16 cellular contexts compared by ENCODE assay signal in genomic region chr1:19330449-19331135, GRCh38. TPM values are rescaled to one million over a fixed set of nuclear protein-coding genes. Genes with fewer than 3 reads are reported as not detected.
A peak's percentile ranks its signal among the peaks of the same experiment; 100 is the strongest.
DNase-seq lines count a peak whose midpoint lies in the region; ATAC-seq, FAIRE-seq and TF ChIP-seq lines count a peak whose summit lies in the region.
"Had no signal": no experiment of that assay in that cellular context is flagged by ENCODE, and none has a peak within 500 bp of the region (broad histone marks: within the 10 kb centered on the region; RNA-seq: fewer than 3 reads in every experiment).

No MANE protein-coding gene starts in this region.

- H3K9me3 ChIP-seq in A549 (no peaks in the 10 kb centered on the region), K562 (replicated peaks; ENCODE audit: control insufficient read depth, insufficient read depth, low read depth, low read length) (no peaks in the 10 kb centered on the region), mucosa of descending colon (no peaks in the 10 kb centered on the region)
- H3K9me3 ChIP-seq: BLaER1 treated with 17β-estradiol and CSF1 and Interleukin-3, amounts not matched to agents 10 nM and 100 nM had no signal

- no peak for ATAC-seq in A549
- no peak for ATAC-seq in K562
- peak; percentile 70 for ATAC-seq in mucosa of descending colon

- H3K36me3 ChIP-seq in K562 (ENCODE audit: control insufficient read depth, insufficient read depth, low read length): peaks cover 36% of the 10 kb centered on the region; the same call in 2 of the 3 replicates
- H3K36me3 ChIP-seq in mucosa of descending colon (ENCODE audit: low read depth): no peaks in the 10 kb centered on the region

- H2AFZ ChIP-seq in K562 (ENCODE audit: low read depth, low read length): no peak overlapping the region

- DNase-seq in A549 (ENCODE audit: low read depth in 1 of 2, low spot score in 1 of 2) (no peak), NCI-H2171 (lab: John Stamatoyannopoulos, UW) (peak; percentile 55), K562 (ENCODE audit: extremely low read depth in 1 of 4, low spot score in 3 of 4) (no peak), mucosa of descending colon (no peak), caudate nucleus (lab: John Stamatoyannopoulos, UW) (no peak), HEK293T (ENCODE audit: extremely low spot score) (no peak), COR-L47 (lab: John Stamatoyannopoulos, UW) (no peak)
- DNase-seq: GF-D8, NCI-H1105 treated with DMSO at 0.1 percent for 48 hours, NCI-H1694 treated with DMSO at 0.1 percent for 48 hours, NCI-H526 treated with DMSO at 0.1 percent for 48 hours, SHP77 had no signal

- peaks cover 10% of the 10 kb centered on the region for H3K9me1 ChIP-seq in K562 (ENCODE audit: control insufficient read depth, insufficient read depth, low read length)

- FAIRE-seq in A549 (lab: Jason Lieb, UNC): no peak
- FAIRE-seq in K562 (lab: Jason Lieb, UNC): no peak
- FAIRE-seq: A204.1, GM12892, H1 had no signal

- no peak for TF ChIP-seq EP300 in A549 (IDR thresholded peaks at IDR 0.05)
- TF ChIP-seq EP300 in K562 (IDR thresholded peaks at IDR 0.05; ENCODE audit: low read length): no peak

- H3K4me3 ChIP-seq in A549: no peak overlapping the region
- H3K4me3 ChIP-seq in K562: no peak overlapping the region
- H3K4me3 ChIP-seq in mucosa of descending colon: no peak overlapping the region
- H3K4me3 ChIP-seq: BLaER1 treated with 17β-estradiol and CSF1 and Interleukin-3, amounts not matched to agents 10 nM and 100 nM had no signal

- H3K4me1 ChIP-seq in A549: no peaks in the 10 kb centered on the region
- peaks cover 7 to 28% of the 10 kb centered on the region in 2 experiments for H3K4me1 ChIP-seq in K562 (replicated peaks in 1 of 2; ENCODE audit: control insufficient read depth in 2 of 2, insufficient read depth in 2 of 2, low read length in 2 of 2)
- H3K4me1 ChIP-seq in mucosa of descending colon (ENCODE audit: low read depth): no peaks in the 10 kb centered on the region

- peaks cover 19% of the 10 kb centered on the region for H4K20me1 ChIP-seq in K562 (replicated peaks; ENCODE audit: control insufficient read depth, insufficient read depth, low read length)

- no peaks in the 10 kb centered on the region for H3K79me2 ChIP-seq in K562 (ENCODE audit: control insufficient read depth, insufficient read depth, low read length)

- TF ChIP-seq POLR2A in A549 (IDR thresholded peaks at IDR 0.05; ENCODE audit: low read length) (no peak), K562 (conservative IDR thresholded peaks at IDR 0.05) (no peak)

- H3K4me2 ChIP-seq in A549 (no peak overlapping the region), K562 (ENCODE audit: insufficient read depth, low read length) (no peak overlapping the region)
- H3K4me2 ChIP-seq: BLaER1 treated with 17β-estradiol and CSF1 and Interleukin-3, amounts not matched to agents 10 nM and 100 nM had no signal

- no TSS peak for BruUV-seq in K562 (replicated peaks; lab: Mats Ljungman, UMichigan)

- no peak overlapping the region for H3K27ac ChIP-seq in A549
- no peak overlapping the region for H3K27ac ChIP-seq in K562 (ENCODE audit: extremely low read depth, low read depth, low read length)
- H3K27ac ChIP-seq in caudate nucleus (ENCODE audit: low read depth, low read length): no peak overlapping the region
- H3K27ac ChIP-seq: BLaER1 treated with 17β-estradiol and CSF1 and Interleukin-3, amounts not matched to agents 10 nM and 100 nM had no signal

- no peak for TF ChIP-seq RAD21 in A549 (conservative IDR thresholded peaks at IDR 0.05 in 1 of 2, IDR thresholded peaks at IDR 0.05 in 1 of 2)
- TF ChIP-seq RAD21 in K562 (CRISPR knock-in tag; conservative IDR thresholded peaks at IDR 0.05 in 1 of 2, IDR thresholded peaks at IDR 0.05 in 1 of 2): no peak

- intact Hi-C loops in K562 (cut with micrococcal nuclease) (no loop called here), mucosa of descending colon (cut with DNase I, micrococcal nuclease) (no loop called here)

- H3K9ac ChIP-seq in K562 (ENCODE audit: insufficient read depth in 1 of 2, low read depth in 2 of 2, low read length in 2 of 2): peak overlapping the region in 1 of 2 experiments; percentile 19; a peak in 1 of 4 replicates
- H3K9ac ChIP-seq: BLaER1 treated with 17β-estradiol and CSF1 and Interleukin-3, amounts not matched to agents 10 nM and 100 nM had no signal

- in situ Hi-C loops in K562 (cut with MboI): no loop called here

- 89% methylated on average over 7 of the region's 14 CpGs for WGBS in A549 (ENCODE audit: missing lambda C conversion rate)
- WGBS in K562 (ENCODE audit: insufficient coverage, low coverage, missing lambda C conversion rate): 88% methylated on average over 14 of the region's 14 CpGs

- no peak for TF ChIP-seq CTCF in A549 (IDR thresholded peaks at IDR 0.05)
- TF ChIP-seq CTCF in K562 (IDR thresholded peaks at IDR 0.05 in 2 of 3, conservative IDR thresholded peaks at IDR 0.05 in 1 of 3; ENCODE audit: insufficient read depth in 2 of 3, low read depth in 1 of 3, low read length in 3 of 3): no peak
- no peak for TF ChIP-seq CTCF in mucosa of descending colon (IDR thresholded peaks at IDR 0.05)

- POLR2A ChIA-PET in A549 (lab: Yijun Ruan, JAX): interaction anchor here (0.6 kb wide), 1 partner anchor 66 kb away, joined by 7 read pairs; no protein-coding TSS in a partner anchor
- POLR2A ChIA-PET in K562 (lab: Yijun Ruan, JAX): interaction anchor here (0.6 to 4.7 kb wide), 8 partner anchors 9 to 585 kb away, joined by 3 to 21 read pairs (median 3); partner anchors contain the start of genes AKR7A2 and SLC66A1
- POLR2A ChIA-PET in HEK293T (lab: Yijun Ruan, JAX): no interaction called here

- no peaks in the 10 kb centered on the region for H3K27me3 ChIP-seq in K562 (ENCODE audit: control insufficient read depth in 2 of 2, insufficient read depth in 2 of 2, low read length in 2 of 2)
- H3K27me3 ChIP-seq: BLaER1 treated with 17β-estradiol and CSF1 and Interleukin-3, amounts not matched to agents 10 nM and 100 nM had no signal

- CTCF ChIA-PET in A549 (lab: Yijun Ruan, JAX): interaction anchor here (1.2 to 1.5 kb wide), 4 partner anchors 9 to 320 kb away, joined by 3 to 6 read pairs (median 4); no protein-coding TSS in a partner anchor
- CTCF ChIA-PET in K562 (lab: Yijun Ruan, JAX; ENCODE audit: low intra/inter-chr PET ratio): no interaction called here
- CTCF ChIA-PET in HEK293T (lab: Yijun Ruan, JAX): no interaction called here

RNA-seq across cellular contexts. Expression of gene SLC66A1, which starts 18.5 kb away (rescaled TPM):
- polyA plus RNA-seq in A549 (2011; rRNA removed) (5.6 and 8.1 TPM in 2 replicates), A549 (2017; fragmentation: RNase III; extraction: RNeasy Plus Mini Kit Qiagen cat#74134 plus additional on column Dnase treatment) (11.1 to 12.8 TPM (median 12.6 TPM) in 3 replicates), K562 (2011; rRNA removed) (27.0 and 29.2 TPM in 2 replicates), K562 (2014; fragmentation: Illumina TruSeq; extraction: Trizol) (16.3 and 26.6 TPM in 2 replicates), K562 (2014; fragmentation: Nextera tagmentation; extraction: Ambion mirVana) (1 to 10 TPM; 1.2 to 1.6 TPM), K562 (2014; rRNA removed) (35.2 and 40.8 TPM in 2 replicates)
- polyA plus RNA-seq in A549 (2012; cell fraction: cytosol; rRNA removed): 15.8 and 21.1 TPM in 2 replicates
- 22.9 and 26.1 TPM in 2 replicates for polyA plus RNA-seq in A549 (2012; cell fraction: nucleus; rRNA removed)
- 6.4 TPM in 2 replicates for polyA minus RNA-seq in A549 (2011; rRNA and poly(A)+ RNA removed)
- total RNA-seq in K562 (2011; cell fraction: chromatin; rRNA removed; ENCODE audit: low replicate concordance): 37.0 and 99.3 TPM in 2 replicates
- 85.8 and 97.7 TPM in 2 replicates for total RNA-seq in K562 (2011; cell fraction: nucleolus; rRNA removed)
- total RNA-seq in K562 (2011; cell fraction: nucleoplasm; rRNA removed): 62.2 and 63.1 TPM in 2 replicates
- total RNA-seq in K562 (2014; rRNA removed) (28.9 and 34.0 TPM in 2 replicates), K562 (2014; rRNA removed; fragmentation: Illumina TruSeq; extraction: Trizol) (8.5 and 10.4 TPM in 2 replicates), K562 (2015; rRNA removed; fragmentation: Illumina TruSeq; extraction: Trizol) (18.6 and 21.6 TPM in 2 replicates), K562 (2021) (26.5 and 29.5 TPM in 2 replicates), mucosa of descending colon (10 to 100 TPM; 11.3 to 16.2 (median 13.6) TPM)
- polyA plus RNA-seq in K562 (2011; cell fraction: cytosol; rRNA removed): 36.4 and 92.5 TPM in 2 replicates
- polyA plus RNA-seq in K562 (2011; cell fraction: nucleus; rRNA removed): 35.5 and 82.2 TPM in 2 replicates
- polyA plus RNA-seq in K562 (2012): 23.2 and 37.9 TPM in 2 replicates
- 12.7 and 14.9 TPM in 2 replicates for polyA minus RNA-seq in K562 (2011; rRNA and poly(A)+ RNA removed)
- 15.3 and 16.8 TPM in 2 replicates for polyA minus RNA-seq in K562 (2011; cell fraction: cytosol; rRNA and poly(A)+ RNA removed)
- polyA minus RNA-seq in K562 (2011; cell fraction: nucleus; rRNA and poly(A)+ RNA removed): 26.2 and 33.7 TPM in 2 replicates

RNA-seq across cellular contexts. Expression of gene AKR7A2, which starts 18.6 kb away (rescaled TPM):
- polyA plus RNA-seq in A549 (2011; rRNA removed) (22.2 and 27.2 TPM in 2 replicates), A549 (2017; fragmentation: RNase III; extraction: RNeasy Plus Mini Kit Qiagen cat#74134 plus additional on column Dnase treatment) (30.9 to 34.9 TPM (median 31.4 TPM) in 3 replicates), K562 (2011; rRNA removed) (49.4 and 57.1 TPM in 2 replicates), K562 (2014; fragmentation: Illumina TruSeq; extraction: Trizol) (41.1 and 50.6 TPM in 2 replicates), K562 (2014; fragmentation: Nextera tagmentation; extraction: Ambion mirVana) (1 to 10 TPM; 2.0 to 4.0 TPM), K562 (2014; rRNA removed) (74.7 and 83.6 TPM in 2 replicates)
- 33.9 and 44.1 TPM in 2 replicates for polyA plus RNA-seq in A549 (2012; cell fraction: cytosol; rRNA removed)
- 31.1 and 35.7 TPM in 2 replicates for polyA plus RNA-seq in A549 (2012; cell fraction: nucleus; rRNA removed)
- 20.4 and 22.9 TPM in 2 replicates for polyA minus RNA-seq in A549 (2011; rRNA and poly(A)+ RNA removed)
- total RNA-seq in K562 (2011; cell fraction: chromatin; rRNA removed; ENCODE audit: low replicate concordance): 18.7 and 45.9 TPM in 2 replicates
- total RNA-seq in K562 (2011; cell fraction: nucleolus; rRNA removed): 36.8 and 39.0 TPM in 2 replicates
- total RNA-seq in K562 (2011; cell fraction: nucleoplasm; rRNA removed): 28.7 and 34.9 TPM in 2 replicates
- total RNA-seq in K562 (2014; rRNA removed) (78.4 and 108 TPM in 2 replicates), K562 (2014; rRNA removed; fragmentation: Illumina TruSeq; extraction: Trizol) (26.1 and 32.3 TPM in 2 replicates), K562 (2015; rRNA removed; fragmentation: Illumina TruSeq; extraction: Trizol) (65.2 and 66.0 TPM in 2 replicates), K562 (2021) (71.7 and 74.4 TPM in 2 replicates), mucosa of descending colon (10 to 100 TPM; 57.9 to 85.2 (median 72.1) TPM)
- 83.1 and 114 TPM in 2 replicates for polyA plus RNA-seq in K562 (2011; cell fraction: cytosol; rRNA removed)
- 34.0 and 41.0 TPM in 2 replicates for polyA plus RNA-seq in K562 (2011; cell fraction: nucleus; rRNA removed)
- 57.6 and 109 TPM in 2 replicates for polyA plus RNA-seq in K562 (2012)
- polyA minus RNA-seq in K562 (2011; rRNA and poly(A)+ RNA removed): 16.8 and 22.0 TPM in 2 replicates
- polyA minus RNA-seq in K562 (2011; cell fraction: cytosol; rRNA and poly(A)+ RNA removed): 22.1 and 40.4 TPM in 2 replicates
- polyA minus RNA-seq in K562 (2011; cell fraction: nucleus; rRNA and poly(A)+ RNA removed): 19.1 and 22.7 TPM in 2 replicates

RNA-seq across cellular contexts. Expression of gene AKR7A3, which starts 42.0 kb away (rescaled TPM):
- polyA plus RNA-seq in A549 (2011; rRNA removed) (0.10 and 0.13 TPM in 2 replicates), A549 (2017; fragmentation: RNase III; extraction: RNeasy Plus Mini Kit Qiagen cat#74134 plus additional on column Dnase treatment) (0.17 to 0.24 TPM (median 0.21 TPM) in 3 replicates), K562 (2011; rRNA removed) (0.33 and 0.49 TPM in 2 replicates), K562 (2014; fragmentation: Illumina TruSeq; extraction: Trizol) (0.13 and 0.25 TPM in 2 replicates), K562 (2014; fragmentation: Nextera tagmentation; extraction: Ambion mirVana) (under 1 TPM in 1 of 2 experiments, not detected in 1; 0.04 TPM), K562 (2014; rRNA removed) (0.74 and 1.5 TPM in 2 replicates)
- polyA plus RNA-seq in A549 (2012; cell fraction: cytosol; rRNA removed): 0.22 and 0.25 TPM in 2 replicates
- polyA plus RNA-seq in A549 (2012; cell fraction: nucleus; rRNA removed): 2.5 TPM in 2 replicates
- polyA minus RNA-seq in A549 (2011; rRNA and poly(A)+ RNA removed): 0.12 and 0.19 TPM in 2 replicates
- 2.4 and 4.7 TPM in 2 replicates for total RNA-seq in K562 (2011; cell fraction: chromatin; rRNA removed; ENCODE audit: low replicate concordance)
- total RNA-seq in K562 (2011; cell fraction: nucleolus; rRNA removed): 3.7 and 4.5 TPM in 2 replicates
- total RNA-seq in K562 (2011; cell fraction: nucleoplasm; rRNA removed): 2.1 and 3.2 TPM in 2 replicates
- total RNA-seq in K562 (2014; rRNA removed) (0.54 and 0.78 TPM in 2 replicates), K562 (2014; rRNA removed; fragmentation: Illumina TruSeq; extraction: Trizol) (0.22 TPM in 2 replicates), K562 (2015; rRNA removed; fragmentation: Illumina TruSeq; extraction: Trizol) (0.45 and 0.58 TPM in 2 replicates), K562 (2021) (0.91 and 1.2 TPM in 2 replicates), mucosa of descending colon (10 to 100 TPM; 40.9 to 97.8 (median 93.7) TPM)
- 0.38 and 0.63 TPM in 2 replicates for polyA plus RNA-seq in K562 (2011; cell fraction: cytosol; rRNA removed)
- polyA plus RNA-seq in K562 (2011; cell fraction: nucleus; rRNA removed): 2.2 and 4.9 TPM in 2 replicates
- polyA plus RNA-seq in K562 (2012): 0.27 and 0.79 TPM in 2 replicates
- 0.14 and 0.15 TPM in 2 replicates for polyA minus RNA-seq in K562 (2011; rRNA and poly(A)+ RNA removed)
- 0.67 TPM in 1 of 2 replicates, not detected in the other for polyA minus RNA-seq in K562 (2011; cell fraction: cytosol; rRNA and poly(A)+ RNA removed)
- polyA minus RNA-seq in K562 (2011; cell fraction: nucleus; rRNA and poly(A)+ RNA removed): 1.00 and 1.1 TPM in 2 replicates

Comparison
In these comparisons a context has a peak if more than half of its experiments do, and no peak if none do; other contexts are left out.
1. RNA of gene AKR7A3, which starts 42.0 kb away (total RNA-seq): 40.9 to 97.8 TPM in mucosa of descending colon; 0.22 to 4.7 TPM in K562; every median in the first group is over 4 times any median in the second.
2. Of the 35 proteins assayed by ChIP-seq in both K562 and A549: peak only in K562: none; only in A549: none; in both: ZFP36; in neither: 34.